Comparison of ENCODE assay signal across 1 cellular context in the genomic region with DNA sequence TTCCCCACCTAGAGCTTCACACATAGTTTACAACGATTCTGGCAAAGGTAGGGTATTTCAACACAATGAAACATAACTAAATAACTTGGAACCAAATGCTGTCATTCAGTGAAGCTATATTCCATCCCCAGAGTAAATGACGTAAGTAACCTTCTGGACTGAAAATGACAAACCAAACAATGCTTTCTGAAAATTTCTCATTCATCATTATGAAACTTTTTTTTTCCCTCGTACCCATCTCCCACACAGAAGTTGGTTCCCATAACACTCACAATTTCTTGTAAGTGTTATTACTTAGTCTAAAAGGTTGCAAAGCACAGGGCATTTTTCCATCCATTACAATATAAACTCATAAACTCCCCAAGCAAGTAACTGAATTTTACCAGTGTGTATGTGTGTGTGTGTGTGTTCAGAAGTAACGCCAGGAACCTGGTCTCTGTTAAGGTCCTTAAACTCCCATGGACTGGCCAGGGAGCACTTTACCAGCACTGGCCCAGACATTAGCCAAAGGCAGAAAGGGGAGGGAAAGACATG.
A peak's percentile ranks its signal among the peaks of the same experiment; 100 is the strongest.
TF ChIP-seq lines count a peak whose summit lies in the region.

No MANE protein-coding gene starts in this region.

TF ChIP-seq in GM12878, 131 proteins besides CTCF, POLR2A, EP300 and RAD21 (continued from another document and continues in another):
- TF ChIP-seq, protein P1, sequence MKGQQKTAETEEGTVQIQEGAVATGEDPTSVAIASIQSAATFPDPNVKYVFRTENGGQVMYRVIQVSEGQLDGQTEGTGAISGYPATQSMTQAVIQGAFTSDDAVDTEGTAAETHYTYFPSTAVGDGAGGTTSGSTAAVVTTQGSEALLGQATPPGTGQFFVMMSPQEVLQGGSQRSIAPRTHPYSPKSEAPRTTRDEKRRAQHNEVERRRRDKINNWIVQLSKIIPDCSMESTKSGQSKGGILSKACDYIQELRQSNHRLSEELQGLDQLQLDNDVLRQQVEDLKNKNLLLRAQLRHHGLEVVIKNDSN (IDR thresholded peaks at IDR 0.05; ENCODE audit: borderline replicate concordance, extremely low read length, insufficient read depth, low read depth, low read length), result no peak
- TF ChIP-seq RB1 (IDR thresholded peaks at IDR 0.05; ENCODE audit: borderline replicate concordance) (no peak; the same call in 1 of the 2 replicates), SMC3 (IDR thresholded peaks at IDR 0.05; ENCODE audit: borderline replicate concordance, low read length) (0 out of 2 replicates have a peak, but pooled peaks have one; percentile 23), POLR2AphosphoS2 (IDR thresholded peaks at IDR 0.05; ENCODE audit: low read depth, low read length) (no peak), TCF3 (IDR thresholded peaks at IDR 0.05; ENCODE audit: borderline replicate concordance, insufficient read depth, low read depth, low read length) (no peak), SKIL (IDR thresholded peaks at IDR 0.05; ENCODE audit: low read depth, poor library complexity, severe bottlenecking) (peak; percentile 40), SMARCA5 (IDR thresholded peaks at IDR 0.05) (no peak), WRNIP1 (IDR thresholded peaks at IDR 0.05; ENCODE audit: borderline replicate concordance, low read depth, low read length) (no peak), EED (IDR thresholded peaks at IDR 0.05; ENCODE audit: low read depth) (peak; percentile 54; the same call in 1 of the 2 replicates), HDAC2 (IDR thresholded peaks at IDR 0.05) (no peak), ZZZ3 (IDR thresholded peaks at IDR 0.05; ENCODE audit: control insufficient read depth, insufficient read length, low read depth) (no peak), HSF1 (IDR thresholded peaks at IDR 0.05; ENCODE audit: low read depth, low read length) (no peak), PAX5 (IDR thresholded peaks at IDR 0.05; ENCODE audit: borderline replicate concordance, low read depth, low read length) (no peak), ZNF217 (IDR thresholded peaks at IDR 0.05) (no peak), CEBPB (IDR thresholded peaks at IDR 0.05; ENCODE audit: borderline replicate concordance in 1 of 2, low read depth in 2 of 2, low read length in 2 of 2) (no peak), CBX3 (IDR thresholded peaks at IDR 0.05; ENCODE audit: borderline replicate concordance, low read depth) (no peak), ATF2 (IDR thresholded peaks at IDR 0.05; ENCODE audit: low read length) (peak; percentile 96), MEF2A (IDR thresholded peaks at IDR 0.05; ENCODE audit: insufficient read depth, low read depth, low read length) (0 out of 2 replicates have a peak, but pooled peaks have one; percentile 41), YBX1 (IDR thresholded peaks at IDR 0.05) (no peak), FOXK2 (IDR thresholded peaks at IDR 0.05) (no peak), IKZF1 (conservative IDR thresholded peaks at IDR 0.05) (peak; percentile 66), ZNF622 (IDR thresholded peaks at IDR 0.05) (no peak), BCL3 (IDR thresholded peaks at IDR 0.05; ENCODE audit: borderline replicate concordance, insufficient read depth, low read depth, low read length, poor library complexity, severe bottlenecking) (peak; percentile 95), NRF1 (conservative IDR thresholded peaks at IDR 0.05; ENCODE audit: low read depth, low read length) (no peak), PML (IDR thresholded peaks at IDR 0.05; ENCODE audit: low read length) (no peak), NKRF (conservative IDR thresholded peaks at IDR 0.05) (no peak)
- TF ChIP-seq, protein P2, sequence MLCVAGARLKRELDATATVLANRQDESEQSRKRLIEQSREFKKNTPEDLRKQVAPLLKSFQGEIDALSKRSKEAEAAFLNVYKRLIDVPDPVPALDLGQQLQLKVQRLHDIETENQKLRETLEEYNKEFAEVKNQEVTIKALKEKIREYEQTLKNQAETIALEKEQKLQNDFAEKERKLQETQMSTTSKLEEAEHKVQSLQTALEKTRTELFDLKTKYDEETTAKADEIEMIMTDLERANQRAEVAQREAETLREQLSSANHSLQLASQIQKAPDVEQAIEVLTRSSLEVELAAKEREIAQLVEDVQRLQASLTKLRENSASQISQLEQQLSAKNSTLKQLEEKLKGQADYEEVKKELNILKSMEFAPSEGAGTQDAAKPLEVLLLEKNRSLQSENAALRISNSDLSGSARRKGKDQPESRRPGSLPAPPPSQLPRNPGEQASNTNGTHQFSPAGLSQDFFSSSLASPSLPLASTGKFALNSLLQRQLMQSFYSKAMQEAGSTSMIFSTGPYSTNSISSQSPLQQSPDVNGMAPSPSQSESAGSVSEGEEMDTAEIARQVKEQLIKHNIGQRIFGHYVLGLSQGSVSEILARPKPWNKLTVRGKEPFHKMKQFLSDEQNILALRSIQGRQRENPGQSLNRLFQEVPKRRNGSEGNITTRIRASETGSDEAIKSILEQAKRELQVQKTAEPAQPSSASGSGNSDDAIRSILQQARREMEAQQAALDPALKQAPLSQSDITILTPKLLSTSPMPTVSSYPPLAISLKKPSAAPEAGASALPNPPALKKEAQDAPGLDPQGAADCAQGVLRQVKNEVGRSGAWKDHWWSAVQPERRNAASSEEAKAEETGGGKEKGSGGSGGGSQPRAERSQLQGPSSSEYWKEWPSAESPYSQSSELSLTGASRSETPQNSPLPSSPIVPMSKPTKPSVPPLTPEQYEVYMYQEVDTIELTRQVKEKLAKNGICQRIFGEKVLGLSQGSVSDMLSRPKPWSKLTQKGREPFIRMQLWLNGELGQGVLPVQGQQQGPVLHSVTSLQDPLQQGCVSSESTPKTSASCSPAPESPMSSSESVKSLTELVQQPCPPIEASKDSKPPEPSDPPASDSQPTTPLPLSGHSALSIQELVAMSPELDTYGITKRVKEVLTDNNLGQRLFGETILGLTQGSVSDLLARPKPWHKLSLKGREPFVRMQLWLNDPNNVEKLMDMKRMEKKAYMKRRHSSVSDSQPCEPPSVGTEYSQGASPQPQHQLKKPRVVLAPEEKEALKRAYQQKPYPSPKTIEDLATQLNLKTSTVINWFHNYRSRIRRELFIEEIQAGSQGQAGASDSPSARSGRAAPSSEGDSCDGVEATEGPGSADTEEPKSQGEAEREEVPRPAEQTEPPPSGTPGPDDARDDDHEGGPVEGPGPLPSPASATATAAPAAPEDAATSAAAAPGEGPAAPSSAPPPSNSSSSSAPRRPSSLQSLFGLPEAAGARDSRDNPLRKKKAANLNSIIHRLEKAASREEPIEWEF (IDR thresholded peaks at IDR 0.05; ENCODE audit: insufficient replicate concordance, low read depth, low read length), result peak; percentile 76
- TF ChIP-seq, protein P3, sequence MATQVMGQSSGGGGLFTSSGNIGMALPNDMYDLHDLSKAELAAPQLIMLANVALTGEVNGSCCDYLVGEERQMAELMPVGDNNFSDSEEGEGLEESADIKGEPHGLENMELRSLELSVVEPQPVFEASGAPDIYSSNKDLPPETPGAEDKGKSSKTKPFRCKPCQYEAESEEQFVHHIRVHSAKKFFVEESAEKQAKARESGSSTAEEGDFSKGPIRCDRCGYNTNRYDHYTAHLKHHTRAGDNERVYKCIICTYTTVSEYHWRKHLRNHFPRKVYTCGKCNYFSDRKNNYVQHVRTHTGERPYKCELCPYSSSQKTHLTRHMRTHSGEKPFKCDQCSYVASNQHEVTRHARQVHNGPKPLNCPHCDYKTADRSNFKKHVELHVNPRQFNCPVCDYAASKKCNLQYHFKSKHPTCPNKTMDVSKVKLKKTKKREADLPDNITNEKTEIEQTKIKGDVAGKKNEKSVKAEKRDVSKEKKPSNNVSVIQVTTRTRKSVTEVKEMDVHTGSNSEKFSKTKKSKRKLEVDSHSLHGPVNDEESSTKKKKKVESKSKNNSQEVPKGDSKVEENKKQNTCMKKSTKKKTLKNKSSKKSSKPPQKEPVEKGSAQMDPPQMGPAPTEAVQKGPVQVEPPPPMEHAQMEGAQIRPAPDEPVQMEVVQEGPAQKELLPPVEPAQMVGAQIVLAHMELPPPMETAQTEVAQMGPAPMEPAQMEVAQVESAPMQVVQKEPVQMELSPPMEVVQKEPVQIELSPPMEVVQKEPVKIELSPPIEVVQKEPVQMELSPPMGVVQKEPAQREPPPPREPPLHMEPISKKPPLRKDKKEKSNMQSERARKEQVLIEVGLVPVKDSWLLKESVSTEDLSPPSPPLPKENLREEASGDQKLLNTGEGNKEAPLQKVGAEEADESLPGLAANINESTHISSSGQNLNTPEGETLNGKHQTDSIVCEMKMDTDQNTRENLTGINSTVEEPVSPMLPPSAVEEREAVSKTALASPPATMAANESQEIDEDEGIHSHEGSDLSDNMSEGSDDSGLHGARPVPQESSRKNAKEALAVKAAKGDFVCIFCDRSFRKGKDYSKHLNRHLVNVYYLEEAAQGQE (IDR thresholded peaks at IDR 0.05; ENCODE audit: low read depth, low read length), result no peak
- TF ChIP-seq, protein P4, sequence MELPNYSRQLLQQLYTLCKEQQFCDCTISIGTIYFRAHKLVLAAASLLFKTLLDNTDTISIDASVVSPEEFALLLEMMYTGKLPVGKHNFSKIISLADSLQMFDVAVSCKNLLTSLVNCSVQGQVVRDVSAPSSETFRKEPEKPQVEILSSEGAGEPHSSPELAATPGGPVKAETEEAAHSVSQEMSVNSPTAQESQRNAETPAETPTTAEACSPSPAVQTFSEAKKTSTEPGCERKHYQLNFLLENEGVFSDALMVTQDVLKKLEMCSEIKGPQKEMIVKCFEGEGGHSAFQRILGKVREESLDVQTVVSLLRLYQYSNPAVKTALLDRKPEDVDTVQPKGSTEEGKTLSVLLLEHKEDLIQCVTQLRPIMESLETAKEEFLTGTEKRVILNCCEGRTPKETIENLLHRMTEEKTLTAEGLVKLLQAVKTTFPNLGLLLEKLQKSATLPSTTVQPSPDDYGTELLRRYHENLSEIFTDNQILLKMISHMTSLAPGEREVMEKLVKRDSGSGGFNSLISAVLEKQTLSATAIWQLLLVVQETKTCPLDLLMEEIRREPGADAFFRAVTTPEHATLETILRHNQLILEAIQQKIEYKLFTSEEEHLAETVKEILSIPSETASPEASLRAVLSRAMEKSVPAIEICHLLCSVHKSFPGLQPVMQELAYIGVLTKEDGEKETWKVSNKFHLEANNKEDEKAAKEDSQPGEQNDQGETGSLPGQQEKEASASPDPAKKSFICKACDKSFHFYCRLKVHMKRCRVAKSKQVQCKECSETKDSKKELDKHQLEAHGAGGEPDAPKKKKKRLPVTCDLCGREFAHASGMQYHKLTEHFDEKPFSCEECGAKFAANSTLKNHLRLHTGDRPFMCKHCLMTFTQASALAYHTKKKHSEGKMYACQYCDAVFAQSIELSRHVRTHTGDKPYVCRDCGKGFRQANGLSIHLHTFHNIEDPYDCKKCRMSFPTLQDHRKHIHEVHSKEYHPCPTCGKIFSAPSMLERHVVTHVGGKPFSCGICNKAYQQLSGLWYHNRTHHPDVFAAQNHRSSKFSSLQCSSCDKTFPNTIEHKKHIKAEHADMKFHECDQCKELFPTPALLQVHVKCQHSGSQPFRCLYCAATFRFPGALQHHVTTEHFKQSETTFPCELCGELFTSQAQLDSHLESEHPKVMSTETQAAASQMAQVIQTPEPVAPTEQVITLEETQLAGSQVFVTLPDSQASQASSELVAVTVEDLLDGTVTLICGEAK (IDR thresholded peaks at IDR 0.05; ENCODE audit: borderline replicate concordance), result no peak
